In genomic region chr12:59113831-59114273, GRCh38 we compare ENCODE assay signal across 8 cellular contexts.
DNase-seq lines count a peak whose midpoint lies in the region; ATAC-seq, FAIRE-seq and TF ChIP-seq lines count a peak whose summit lies in the region.

No MANE protein-coding gene starts in this region.

- H3K27me3 ChIP-seq in Panc1 (ENCODE audit: control insufficient read depth, insufficient read depth, low read length) (no peaks in the 10 kb centered on the region), brain microvascular endothelial cell (replicated peaks) (no peaks in the 10 kb centered on the region)

- peak; percentile 88; the same call in 1 of the 2 replicates for ATAC-seq in Panc1

- no peak overlapping the region for H3K27ac ChIP-seq in HEK293 (ENCODE audit: extremely low read depth, low read depth, low read length)
- no peak overlapping the region for H3K27ac ChIP-seq in Panc1 (ENCODE audit: low read length)
- H3K27ac ChIP-seq in brain microvascular endothelial cell, result no peak overlapping the region

- no peaks in the 10 kb centered on the region for H3K36me3 ChIP-seq in HEK293 (ENCODE audit: control insufficient read depth in 2 of 2, insufficient read depth in 1 of 2, low read length in 2 of 2)
- no peaks in the 10 kb centered on the region for H3K36me3 ChIP-seq in Panc1 (ENCODE audit: control insufficient read depth, insufficient read depth, low read length)
- no peaks in the 10 kb centered on the region for H3K36me3 ChIP-seq in brain microvascular endothelial cell (replicated peaks)

- BruUV-seq in Panc1 (replicated peaks; lab: Mats Ljungman, UMichigan), result no TSS peak

- peak; percentile 67 for DNase-seq in activated effector memory CD4-positive, alpha-beta T cell treated with anti-CD3 and anti-CD28 coated beads, Interleukin-2, amount 50 U/mL, for 16 hours
- no peak for DNase-seq in activated effector memory CD4-positive, alpha-beta T cell treated with Interleukin-2 at 50 U/mL for 16 hours
- DNase-seq in LoVo (ENCODE audit: low spot score) (peak; percentile 79), Panc1 (ENCODE audit: low read depth, low spot score) (peak; percentile 69), brain microvascular endothelial cell (peak; percentile 76)
- peak; percentile 28 to 60 for DNase-seq in stimulated activated CD4-positive, alpha-beta T cell treated with anti-CD3 and anti-CD28 coated beads, Interleukin-2, amount 100 ng/mL, for 24 hours

- H3K4me1 ChIP-seq in HEK293 (ENCODE audit: control insufficient read depth, insufficient read depth, low read length) (no peaks in the 10 kb centered on the region), Panc1 (ENCODE audit: control insufficient read depth, insufficient read depth, low read length) (no peaks in the 10 kb centered on the region)

- peak; percentile 98 for FAIRE-seq in islet of Langerhans (lab: Jason Lieb, UNC)

- no peaks in the 10 kb centered on the region for H3K9me3 ChIP-seq in HEK293 (ENCODE audit: control insufficient read depth, insufficient read depth, low read depth, low read length)
- H3K9me3 ChIP-seq in Panc1 (ENCODE audit: control insufficient read depth, insufficient read depth, low read depth, low read length), result no peaks in the 10 kb centered on the region

- POLR2A ChIA-PET in HEK293 (lab: Yijun Ruan, JAX) (no interaction called here), Panc1 (lab: Charles Lee) (no interaction called here)

- H3K4me3 ChIP-seq in HEK293 (ENCODE audit: low read depth, low read length), result no peak overlapping the region
- no peak overlapping the region for H3K4me3 ChIP-seq in Panc1 (ENCODE audit: low read depth in 2 of 2, low read length in 2 of 2)
- H3K4me3 ChIP-seq in brain microvascular endothelial cell (ENCODE audit: low read depth, low read length), result no peak overlapping the region

- intact Hi-C loops in Panc1 (cut with micrococcal nuclease; ENCODE audit: unreplicated experiment), result loop anchor here (1.0 kb wide), 1 partner anchor 36 kb away; no protein-coding TSS in a partner anchor

- in situ Hi-C loops in Panc1 (cut with HindIII; ENCODE audit: low pct_unique_long_range_greater_than_20kb, low sequenced_read_pairs) (no loop called here), brain microvascular endothelial cell (cut with HindIII; ENCODE audit: low pct_ligation_motif_present, low sequenced_read_pairs) (no loop called here)

- CTCF ChIA-PET in HEK293 (lab: Yijun Ruan, JAX), result interaction anchor here (0.6 to 5.6 kb wide), 36 partner anchors 10 to 1161 kb away, joined by 3 to 68 read pairs (median 3); no protein-coding TSS in a partner anchor
- CTCF ChIA-PET in Panc1 (lab: Charles Lee), result interaction anchor here (0.7 kb wide), 1 partner anchor 902 kb away, joined by 3 read pairs; no protein-coding TSS in a partner anchor

- peak; percentile 75 for TF ChIP-seq CTCF in HEK293 (tag by site-specific recombination; IDR thresholded peaks at IDR 0.05)
- TF ChIP-seq CTCF in Panc1 (IDR thresholded peaks at IDR 0.05), result peak; percentile 89
- TF ChIP-seq CTCF in brain microvascular endothelial cell (IDR thresholded peaks at IDR 0.05; ENCODE audit: low read depth, low read length, missing control alignments), result peak; percentile 92

TF ChIP-seq in HEK293, 187 proteins besides CTCF, POLR2A, EP300 and RAD21:
- peak; percentile 93 for TF ChIP-seq ZNF654 (tag by site-specific recombination; IDR thresholded peaks at IDR 0.05; ENCODE audit: low read depth)
- TF ChIP-seq ZNF677 (tag by site-specific recombination; IDR thresholded peaks at IDR 0.05), result no peak
- peak; percentile 24; the same call in 1 of the 2 replicates for TF ChIP-seq ZIC2 (tag by site-specific recombination; IDR thresholded peaks at IDR 0.05)
- 0 out of 2 replicates have a peak, but pooled peaks have one; percentile 24 for TF ChIP-seq ZNF121 (tag by site-specific recombination; IDR thresholded peaks at IDR 0.05)
